8 cellular contexts compared by ENCODE assay signal in the genomic region with DNA sequence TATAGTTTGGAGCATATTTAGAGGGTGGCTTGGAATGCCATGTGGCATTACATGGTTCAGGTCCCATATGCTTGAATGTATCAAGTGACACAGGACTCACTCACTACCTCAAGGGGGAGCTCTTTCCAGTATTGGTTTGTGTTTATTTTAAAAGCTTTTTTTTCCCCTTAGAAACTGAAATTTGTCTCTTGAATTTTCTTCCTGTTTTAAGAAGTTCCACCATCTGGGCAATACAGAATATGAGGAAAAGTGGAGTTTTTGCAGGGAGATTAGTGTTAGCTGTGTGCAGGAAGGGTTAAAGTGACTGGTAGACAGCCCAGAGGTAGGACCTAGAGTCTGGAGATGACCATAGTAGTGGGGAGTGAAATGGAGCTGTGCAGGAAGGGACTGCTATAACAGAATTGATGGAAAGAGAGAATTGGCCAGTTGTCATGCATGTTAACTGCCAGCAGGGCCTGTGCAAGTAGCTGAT. TPM values are rescaled to one million over a fixed set of nuclear protein-coding genes. Genes with fewer than 3 reads are reported as not detected.
DNase-seq lines count a peak whose midpoint lies in the region; ATAC-seq, FAIRE-seq and TF ChIP-seq lines count a peak whose summit lies in the region.

No MANE protein-coding gene starts in this region.

- H3K27ac ChIP-seq in endothelial cell of umbilical vein (ENCODE audit: insufficient read depth, low read depth, low read length), result no peak overlapping the region

- CTCF ChIA-PET in endothelial cell of umbilical vein (lab: Charles Lee), result interaction anchor here (0.5 to 4.0 kb wide), 82 partner anchors 8 to 552 kb away, joined by 3 to 44 read pairs (median 4); a partner anchor contains a TSS

- H3K9ac ChIP-seq in endothelial cell of umbilical vein (replicated peaks; ENCODE audit: extremely low read depth, insufficient read depth, low read length), result no peak overlapping the region

- dilution Hi-C loops in endothelial cell of umbilical vein (cut with MboI; ENCODE audit: extremely low pct_ligation_motif_present, low sequenced_read_pairs), result no loop called here

- H3K4me3 ChIP-seq in endothelial cell of umbilical vein (replicated peaks in 1 of 3; ENCODE audit: insufficient read depth in 1 of 3, low read depth in 1 of 3, low read length in 3 of 3), result no peak overlapping the region

- H3K9me3 Mint-ChIP-seq in CD14-positive monocyte (no peaks in the 10 kb centered on the region), nephron progenitor cell (no peaks in the 10 kb centered on the region)

- in situ Hi-C loops in GM13977 (cut with MboI; ENCODE audit: low pct_unique_long_range_greater_than_20kb, low sequenced_read_pairs, unreplicated experiment), result no loop called here

- H2AFZ ChIP-seq in endothelial cell of umbilical vein (ENCODE audit: low read depth, low read length), result no peak overlapping the region

- peaks cover 23% of the 10 kb centered on the region for H4K20me1 ChIP-seq in endothelial cell of umbilical vein (replicated peaks; ENCODE audit: control insufficient read depth, extremely low read depth, insufficient read depth, low read length)

- FAIRE-seq in endothelial cell of umbilical vein (lab: Jason Lieb, UNC), result peak; percentile 63

- BruUV-seq in endothelial cell of umbilical vein (replicated peaks; lab: Mats Ljungman, UMichigan), result no TSS peak

- POLR2A ChIA-PET in endothelial cell of umbilical vein (lab: Charles Lee), result interaction anchor here (0.7 kb wide), 1 partner anchor 552 kb away, joined by 3 read pairs; no protein-coding TSS in a partner anchor

- no peaks in the 10 kb centered on the region for H3K27me3 ChIP-seq in endothelial cell of umbilical vein (ENCODE audit: control insufficient read depth in 2 of 2, insufficient read depth in 2 of 2, low read length in 2 of 2)

- intact Hi-C loops in CD14-positive monocyte (cut with micrococcal nuclease), result no loop called here
- intact Hi-C loops in endothelial cell of umbilical vein (cut with micrococcal nuclease), result loop anchor here (1.0 to 2.0 kb wide), 2 partner anchors 27 to 472 kb away; no protein-coding TSS in a partner anchor

- H3K9me3 ChIP-seq in endothelial cell of umbilical vein (replicated peaks; ENCODE audit: control insufficient read depth, insufficient read depth, low read length), result no peaks in the 10 kb centered on the region

- no peaks in the 10 kb centered on the region for H3K4me1 ChIP-seq in endothelial cell of umbilical vein (ENCODE audit: control insufficient read depth, extremely low read depth, insufficient read depth, low read length)

- H3K27ac Mint-ChIP-seq in CD14-positive monocyte, result peak overlapping the region in 4 of 7 donors; percentile 42 to 79 (median 73)
- peak overlapping the region; percentile 62 for H3K27ac Mint-ChIP-seq in nephron progenitor cell

- TF ChIP-seq CTCF in CD14-positive monocyte (IDR thresholded peaks at IDR 0.05), result peak; percentile 74
- TF ChIP-seq CTCF in GM13977 (IDR thresholded peaks at IDR 0.05; ENCODE audit: extremely low read depth, insufficient read depth, missing control alignments), result peak; percentile 61
- peak; percentile 65 to 67 for TF ChIP-seq CTCF in endothelial cell of umbilical vein (IDR thresholded peaks at IDR 0.05; ENCODE audit: extremely low read depth in 1 of 2, insufficient read depth in 1 of 2, low read depth in 1 of 2, low read length in 2 of 2)
- peak; percentile 59 for TF ChIP-seq CTCF in nephron progenitor cell (IDR thresholded peaks at IDR 0.05)

- no peaks in the 10 kb centered on the region for H3K9me1 ChIP-seq in endothelial cell of umbilical vein (replicated peaks; ENCODE audit: control insufficient read depth, extremely low read depth, insufficient read depth, low read length)

- H3K79me2 ChIP-seq in endothelial cell of umbilical vein (ENCODE audit: control insufficient read depth, insufficient read depth, low read length), result peaks cover 92% of the 10 kb centered on the region

- H3K4me2 ChIP-seq in endothelial cell of umbilical vein (ENCODE audit: insufficient read depth, low read length), result no peak overlapping the region

- no peak for ATAC-seq in HG02852 (IDR thresholded peaks at IDR 0.05; ENCODE audit: unreplicated experiment)
- ATAC-seq in GM21528 (IDR thresholded peaks at IDR 0.05; ENCODE audit: low FRiP score, unreplicated experiment), result no peak
- ATAC-seq in GM21515 (IDR thresholded peaks at IDR 0.05; ENCODE audit: unreplicated experiment), result no peak

- peaks cover 0 to 6% of the 10 kb centered on the region in 2 experiments for H3K36me3 ChIP-seq in endothelial cell of umbilical vein (ENCODE audit: control insufficient read depth in 2 of 2, extremely low read depth in 1 of 2, insufficient read depth in 2 of 2, low read length in 2 of 2)

- peaks cover 29 to 39% of the 10 kb centered on the region in 2 donors for H3K36me3 Mint-ChIP-seq in CD14-positive monocyte
- peaks cover 28% of the 10 kb centered on the region for H3K36me3 Mint-ChIP-seq in nephron progenitor cell (ENCODE audit: low read depth)

- DNase-seq in CD14-positive monocyte (ENCODE audit: low spot score) (no peak), GM13977 (ENCODE audit: low spot score) (peak; percentile 58), NOMO-1 treated with DMSO at 0.1 percent for 48 hours (lab: John Stamatoyannopoulos, UW; ENCODE audit: unreplicated experiment) (peak; percentile 30), endothelial cell of umbilical vein (ENCODE audit: low read depth, low spot score) (peak; percentile 50), nephron progenitor cell (peak; percentile 7)

- no peak for TF ChIP-seq POLR2A in endothelial cell of umbilical vein (IDR thresholded peaks at IDR 0.05; ENCODE audit: low read depth, low read length)

- H3K4me3 Mint-ChIP-seq in CD14-positive monocyte (no peak overlapping the region), nephron progenitor cell (no peak overlapping the region)

- peaks cover 17% of the 10 kb centered on the region for H3K4me1 Mint-ChIP-seq in CD14-positive monocyte
- H3K4me1 Mint-ChIP-seq in nephron progenitor cell, result peaks cover 44% of the 10 kb centered on the region

- H3K27me3 Mint-ChIP-seq in CD14-positive monocyte (ENCODE audit: low read depth in 3 of 3), result peaks cover 0 to 3% (median 1%) of the 10 kb centered on the region in 3 donors
- no peaks in the 10 kb centered on the region for H3K27me3 Mint-ChIP-seq in nephron progenitor cell (ENCODE audit: low read depth, poor library complexity)

TF ChIP-seq in endothelial cell of umbilical vein, 7 proteins besides CTCF, POLR2A, EP300 and RAD21:
- no peak for TF ChIP-seq POLR2AphosphoS5 (IDR thresholded peaks at IDR 0.05; ENCODE audit: insufficient read depth, low read depth, low read length)
- TF ChIP-seq FOS (IDR thresholded peaks at IDR 0.05; ENCODE audit: borderline replicate concordance, insufficient read depth, low read length), result no peak
- TF ChIP-seq, protein P1, sequence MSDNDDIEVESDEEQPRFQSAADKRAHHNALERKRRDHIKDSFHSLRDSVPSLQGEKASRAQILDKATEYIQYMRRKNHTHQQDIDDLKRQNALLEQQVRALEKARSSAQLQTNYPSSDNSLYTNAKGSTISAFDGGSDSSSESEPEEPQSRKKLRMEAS (IDR thresholded peaks at IDR 0.05; ENCODE audit: insufficient read depth, insufficient read length), result no peak
- no peak for TF ChIP-seq MYC (IDR thresholded peaks at IDR 0.05; ENCODE audit: low read depth, low read length)
- TF ChIP-seq JUN (IDR thresholded peaks at IDR 0.05; ENCODE audit: borderline replicate concordance, insufficient read depth, insufficient read length, low read depth), result no peak
- TF ChIP-seq GATA2 (IDR thresholded peaks at IDR 0.05; ENCODE audit: insufficient read depth, insufficient read length, low read depth, low read length), result no peak
- TF ChIP-seq EZH2 (IDR thresholded peaks at IDR 0.05; ENCODE audit: borderline replicate concordance, low read depth, low read length, severe bottlenecking), result no peak

RNA-seq across cellular contexts. Expression of a gene that starts 36.6 kb away (rescaled TPM):
- 10 to 100 TPM; 56.6 to 84.5 TPM for polyA plus RNA-seq in CD14-positive monocyte
- total RNA-seq in endothelial cell of umbilical vein, result 394 and 420 TPM in 2 replicates
- polyA plus RNA-seq in endothelial cell of umbilical vein, result 108 and 156 TPM in 2 replicates
- 218 and 223 TPM in 2 replicates for polyA plus RNA-seq in endothelial cell of umbilical vein (2011; cell fraction: cytosol; rRNA removed)
- polyA plus RNA-seq in endothelial cell of umbilical vein (2011; cell fraction: nucleus; rRNA removed), result 254 and 305 TPM in 2 replicates
- polyA plus RNA-seq in endothelial cell of umbilical vein (2012), result 286 and 341 TPM in 2 replicates
- polyA minus RNA-seq in endothelial cell of umbilical vein, result 268 and 305 TPM in 2 replicates
- polyA minus RNA-seq in endothelial cell of umbilical vein (2011; cell fraction: cytosol; rRNA and poly(A)+ RNA removed), result 101 TPM
- 181 and 203 TPM in 2 replicates for polyA minus RNA-seq in endothelial cell of umbilical vein (2011; cell fraction: nucleus; rRNA and poly(A)+ RNA removed)
